ENCODE assay signal across 16 cellular contexts in genomic region chr14:68599896-68600620, GRCh38.
DNase-seq lines count a peak whose midpoint lies in the region; ATAC-seq, FAIRE-seq and TF ChIP-seq lines count a peak whose summit lies in the region.
"Had no signal": no experiment of that assay in that cellular context is flagged by ENCODE, and none has a peak within 500 bp of the region (broad histone marks: within the 10 kb centered on the region; RNA-seq: fewer than 3 reads in every experiment).

No MANE protein-coding gene starts in this region.

- no peak overlapping the region for H3K4me3 Mint-ChIP-seq in progenitor cell of endocrine pancreas (ENCODE audit: low read depth)
- H3K4me3 Mint-ChIP-seq: activated CD8-positive, alpha-beta T cell treated with anti-CD3 and anti-CD28 coated beads, Interleukin-2, amount 10 ng/mL, durations not matched to agents 7 days and 5 days; stimulated activated effector memory CD8-positive, alpha-beta T cell treated with anti-CD3 and anti-CD28 coated beads, Interleukin-12 subunit alpha, Interleukin-12 subunit beta, amount 100 ng/mL, for 72 hours had no signal

- TF ChIP-seq POLR2A in endothelial cell of umbilical vein (IDR thresholded peaks at IDR 0.05; ENCODE audit: low read depth, low read length) = no peak

- TF ChIP-seq CTCF in AG04450 (IDR thresholded peaks at IDR 0.05; ENCODE audit: low read depth, low read length) (no peak), endothelial cell of umbilical vein (IDR thresholded peaks at IDR 0.05; ENCODE audit: extremely low read depth in 1 of 2, insufficient read depth in 1 of 2, low read depth in 1 of 2, low read length in 2 of 2) (no peak), progenitor cell of endocrine pancreas (IDR thresholded peaks at IDR 0.05; ENCODE audit: unreplicated experiment) (no peak)

- peaks cover 15% of the 10 kb centered on the region for H3K9me3 ChIP-seq in AG04450 (ENCODE audit: control insufficient read depth, insufficient read depth, low read length)
- no peaks in the 10 kb centered on the region for H3K9me3 ChIP-seq in endothelial cell of umbilical vein (replicated peaks; ENCODE audit: control insufficient read depth, insufficient read depth, low read length)

- H3K36me3 Mint-ChIP-seq in progenitor cell of endocrine pancreas (ENCODE audit: insufficient read depth) = no peaks in the 10 kb centered on the region
- H3K36me3 Mint-ChIP-seq: stimulated activated effector memory CD8-positive, alpha-beta T cell treated with anti-CD3 and anti-CD28 coated beads, Interleukin-12 subunit alpha, Interleukin-12 subunit beta, amount 100 ng/mL, for 72 hours had no signal

- H3K4me2 ChIP-seq in endothelial cell of umbilical vein (ENCODE audit: insufficient read depth, low read length) = no peak overlapping the region

- ATAC-seq in HG02798 (IDR thresholded peaks at IDR 0.05; ENCODE audit: poor library complexity, unreplicated experiment) = no peak
- ATAC-seq: activated CD8-positive, alpha-beta T cell treated with anti-CD3 and anti-CD28 coated beads, Interleukin-2, amount 10 ng/mL, durations not matched to agents 7 days and 5 days; stimulated activated effector memory CD8-positive, alpha-beta T cell treated with anti-CD3 and anti-CD28 coated beads, Interleukin-12 subunit alpha, Interleukin-12 subunit beta, amount 100 ng/mL, for 72 hours had no signal

- DNase-seq in AG04450 (ENCODE audit: low read depth, low spot score) = no peak
- DNase-seq in LoVo (ENCODE audit: low spot score) = peak; percentile 36
- DNase-seq in endothelial cell of umbilical vein (ENCODE audit: low read depth, low spot score) = no peak
- DNase-seq in progenitor cell of endocrine pancreas (ENCODE audit: low spot score, unreplicated experiment) = no peak
- DNase-seq in epidermal melanocyte (ENCODE audit: insufficient read length, low spot score) = no peak
- DNase-seq in stimulated activated CD8-positive, alpha-beta memory T cell treated with anti-CD3 and anti-CD28 coated beads, Interleukin-4, amount 100 ng/mL, for 48 hours = no peak
- DNase-seq in NCI-H345 treated with DMSO at 0.1 percent for 48 hours (lab: John Stamatoyannopoulos, UW; ENCODE audit: unreplicated experiment) = no peak
- DNase-seq: activated CD8-positive, alpha-beta T cell treated with anti-CD3 and anti-CD28 coated beads, Interleukin-2, amount 10 ng/mL, durations not matched to agents 7 days and 5 days; NCI-H345; SIG-M5 had no signal

- FAIRE-seq in endothelial cell of umbilical vein (lab: Jason Lieb, UNC) = no peak
- FAIRE-seq: bronchial epithelial cell, GM12891 had no signal

- H3K9me1 ChIP-seq in endothelial cell of umbilical vein (replicated peaks; ENCODE audit: control insufficient read depth, extremely low read depth, insufficient read depth, low read length) = no peaks in the 10 kb centered on the region

- no peak overlapping the region for H2AFZ ChIP-seq in endothelial cell of umbilical vein (ENCODE audit: low read depth, low read length)

- CTCF ChIA-PET in AG04450 (lab: Charles Lee) (no interaction called here), endothelial cell of umbilical vein (lab: Charles Lee) (interaction anchor here (1.6 kb wide), 1 partner anchor 190 kb away, joined by 5 read pairs; no protein-coding TSS in a partner anchor)

- H3K27me3 Mint-ChIP-seq in progenitor cell of endocrine pancreas = no peaks in the 10 kb centered on the region

- dilution Hi-C loops in endothelial cell of umbilical vein (cut with MboI; ENCODE audit: extremely low pct_ligation_motif_present, low sequenced_read_pairs) = no loop called here

- peak overlapping the region; percentile 98 for H3K27ac ChIP-seq in AG04450 (ENCODE audit: low read depth, low read length)
- H3K27ac ChIP-seq in endothelial cell of umbilical vein (ENCODE audit: insufficient read depth, low read depth, low read length) = peak overlapping the region; percentile 82
- H3K27ac ChIP-seq: C4-2B had no signal

- no peaks in the 10 kb centered on the region for H3K36me3 ChIP-seq in endothelial cell of umbilical vein (ENCODE audit: control insufficient read depth in 2 of 2, extremely low read depth in 1 of 2, insufficient read depth in 2 of 2, low read length in 2 of 2)

- no peak overlapping the region for H3K9ac ChIP-seq in endothelial cell of umbilical vein (replicated peaks; ENCODE audit: extremely low read depth, insufficient read depth, low read length)

- H3K27me3 ChIP-seq in AG04450 (ENCODE audit: control insufficient read depth, insufficient read depth, low read length) (no peaks in the 10 kb centered on the region), endothelial cell of umbilical vein (ENCODE audit: control insufficient read depth in 2 of 2, insufficient read depth in 2 of 2, low read length in 2 of 2) (no peaks in the 10 kb centered on the region)

- peaks cover 24% of the 10 kb centered on the region for H3K4me1 ChIP-seq in endothelial cell of umbilical vein (ENCODE audit: control insufficient read depth, extremely low read depth, insufficient read depth, low read length)

- no peak overlapping the region for H3K4me3 ChIP-seq in AG04450 (ENCODE audit: low read depth, low read length)
- no peak overlapping the region for H3K4me3 ChIP-seq in endothelial cell of umbilical vein (replicated peaks in 1 of 3; ENCODE audit: insufficient read depth in 1 of 3, low read depth in 1 of 3, low read length in 3 of 3)
- H3K4me3 ChIP-seq: lung had no signal

- H4K20me1 ChIP-seq in endothelial cell of umbilical vein (replicated peaks; ENCODE audit: control insufficient read depth, extremely low read depth, insufficient read depth, low read length) = no peaks in the 10 kb centered on the region

- intact Hi-C loops in endothelial cell of umbilical vein (cut with micrococcal nuclease) = loop anchor here (1.0 to 2.0 kb wide), 4 partner anchors 49 to 189 kb away; no protein-coding TSS in a partner anchor

- peaks cover 36% of the 10 kb centered on the region for H3K4me1 Mint-ChIP-seq in progenitor cell of endocrine pancreas (ENCODE audit: low read depth)
- H3K4me1 Mint-ChIP-seq: stimulated activated effector memory CD8-positive, alpha-beta T cell treated with anti-CD3 and anti-CD28 coated beads, Interleukin-12 subunit alpha, Interleukin-12 subunit beta, amount 100 ng/mL, for 72 hours had no signal

- no TSS peak for BruUV-seq in endothelial cell of umbilical vein (replicated peaks; lab: Mats Ljungman, UMichigan)

- H3K27ac Mint-ChIP-seq in progenitor cell of endocrine pancreas = peak overlapping the region; percentile 30
- H3K27ac Mint-ChIP-seq: activated CD8-positive, alpha-beta T cell treated with anti-CD3 and anti-CD28 coated beads, Interleukin-2, amount 10 ng/mL, durations not matched to agents 7 days and 5 days; stimulated activated effector memory CD8-positive, alpha-beta T cell treated with anti-CD3 and anti-CD28 coated beads, Interleukin-12 subunit alpha, Interleukin-12 subunit beta, amount 100 ng/mL, for 72 hours had no signal

- no peaks in the 10 kb centered on the region for H3K79me2 ChIP-seq in endothelial cell of umbilical vein (ENCODE audit: control insufficient read depth, insufficient read depth, low read length)

- H3K9me3 Mint-ChIP-seq in progenitor cell of endocrine pancreas (ENCODE audit: low read depth) = no peaks in the 10 kb centered on the region
- H3K9me3 Mint-ChIP-seq: stimulated activated effector memory CD8-positive, alpha-beta T cell treated with anti-CD3 and anti-CD28 coated beads, Interleukin-12 subunit alpha, Interleukin-12 subunit beta, amount 100 ng/mL, for 72 hours had no signal

- POLR2A ChIA-PET in AG04450 (lab: Yijun Ruan, JAX) (interaction anchor here (0.7 kb wide), 1 partner anchor 26 kb away, joined by 3 read pairs; no protein-coding TSS in a partner anchor), endothelial cell of umbilical vein (lab: Charles Lee) (no interaction called here)

TF ChIP-seq in endothelial cell of umbilical vein, 7 proteins besides CTCF, POLR2A, EP300 and RAD21:
- TF ChIP-seq MYC (IDR thresholded peaks at IDR 0.05; ENCODE audit: low read depth, low read length) = no peak
- TF ChIP-seq MAX (IDR thresholded peaks at IDR 0.05; ENCODE audit: insufficient read depth, insufficient read length) = no peak
- no peak for TF ChIP-seq POLR2AphosphoS5 (IDR thresholded peaks at IDR 0.05; ENCODE audit: insufficient read depth, low read depth, low read length)
- no peak for TF ChIP-seq GATA2 (IDR thresholded peaks at IDR 0.05; ENCODE audit: insufficient read depth, insufficient read length, low read depth, low read length)
- TF ChIP-seq JUN (IDR thresholded peaks at IDR 0.05; ENCODE audit: borderline replicate concordance, insufficient read depth, insufficient read length, low read depth) = no peak
